Comparison of ENCODE assay signal across 28 cellular contexts in the genomic region with DNA sequence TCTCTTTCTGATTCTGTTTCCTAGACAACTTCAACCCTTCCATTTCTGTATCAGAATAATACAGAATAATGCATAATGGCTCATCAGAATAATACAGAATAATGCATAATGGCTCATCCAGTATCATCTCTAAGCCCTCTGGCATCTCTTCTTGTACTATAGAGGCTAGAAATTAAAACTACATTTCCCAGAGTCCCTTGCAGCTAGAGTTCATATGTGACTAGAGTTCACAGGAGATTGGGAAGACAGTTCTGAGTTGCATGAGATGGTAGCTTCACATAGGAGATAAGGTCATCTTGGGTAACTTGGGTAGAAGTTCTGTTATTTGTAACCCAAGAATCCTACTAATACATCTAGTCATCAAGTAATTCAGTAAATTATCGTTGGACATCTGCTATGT.
"Had no signal": no experiment of that assay in that cellular context is flagged by ENCODE, and none has a peak within 500 bp of the region (broad histone marks: within the 10 kb centered on the region; RNA-seq: fewer than 3 reads in every experiment).

No MANE protein-coding gene starts in this region.

- H3K4me3 ChIP-seq: left lung, lower lobe of right lung, ovary, right atrium auricular region, skin epidermis, stomach, testis, thyroid gland, transverse colon, upper lobe of left lung, vagina had no signal

- H3K27me3 ChIP-seq: left lung, ovary, right atrium auricular region, stomach, testis, thyroid gland, transverse colon, upper lobe of left lung, vagina had no signal

- FAIRE-seq: islet of Langerhans, kidney had no signal

- H3K36me3 ChIP-seq: left lung, lower lobe of right lung, ovary, right atrium auricular region, stomach, thyroid gland, transverse colon, upper lobe of left lung, vagina had no signal

- H3K27ac ChIP-seq: left lung, lower lobe of right lung, ovary, right atrium auricular region, skin epidermis, stomach, testis, thyroid gland, transverse colon, upper lobe of left lung, vagina had no signal

- H3K4me1 ChIP-seq: left lung, lower lobe of right lung, right atrium auricular region, stomach, testis, thyroid gland, transverse colon, upper lobe of left lung, vagina had no signal

- ATAC-seq: left colon; left lung; lower lobe of right lung; natural killer cell; sciatic nerve; stimulated activated naive B cell treated with anti-CD40 and anti-IgM and Interleukin-4, amounts not matched to agents 10 μg/mL and 1 μg/mL and 100 μg/mL, for 72 hours; stimulated activated naive CD8-positive, alpha-beta T cell treated with anti-CD3 and anti-CD28 coated beads, Interleukin-15, Interleukin-2, amounts not matched to agents 100 U/mL and 50 U/mL, for 24 hours had no signal

- DNase-seq: hypothalamus; immature natural killer cell; kidney; left colon; left lung; lower lobe of right lung; mammary epithelial cell; mesenchymal stem cell; naive B cell; natural killer cell; nephron progenitor cell; ovary; stimulated activated CD4-positive, alpha-beta T cell treated with anti-CD3 and anti-CD28 coated beads, Interleukin-12 subunit alpha, Interleukin-12 subunit beta, amount 100 ng/mL, for 4 hours; stimulated activated CD4-positive, alpha-beta T cell treated with anti-CD3 and anti-CD28 coated beads, Interleukin-15, amount 100 ng/mL, for 24 hours; stimulated activated CD4-positive, alpha-beta T cell treated with anti-CD3 and anti-CD28 coated beads, Interleukin-2, amount 100 ng/mL, for 24 hours; stimulated activated CD4-positive, alpha-beta T cell treated with anti-CD3 and anti-CD28 coated beads, Interleukin-4, amount 100 ng/mL, for 1 hour; stimulated activated naive B cell treated with anti-CD40 and anti-IgM and Interleukin-4, amounts not matched to agents 10 μg/mL and 1 μg/mL and 100 μg/mL, for 72 hours; stimulated activated naive CD8-positive, alpha-beta T cell treated with anti-CD3 and anti-CD28 coated beads, Interleukin-15, Interleukin-2, amounts not matched to agents 100 U/mL and 50 U/mL, for 24 hours; stomach; testis; thyroid gland; transverse colon; upper lobe of left lung had no signal

- H3K9me3 ChIP-seq: left lung, lower lobe of right lung, ovary, right atrium auricular region, stomach, testis, thyroid gland, transverse colon, upper lobe of left lung, vagina had no signal
